ENCODE assay signal across 8 cellular contexts in the genomic region with DNA sequence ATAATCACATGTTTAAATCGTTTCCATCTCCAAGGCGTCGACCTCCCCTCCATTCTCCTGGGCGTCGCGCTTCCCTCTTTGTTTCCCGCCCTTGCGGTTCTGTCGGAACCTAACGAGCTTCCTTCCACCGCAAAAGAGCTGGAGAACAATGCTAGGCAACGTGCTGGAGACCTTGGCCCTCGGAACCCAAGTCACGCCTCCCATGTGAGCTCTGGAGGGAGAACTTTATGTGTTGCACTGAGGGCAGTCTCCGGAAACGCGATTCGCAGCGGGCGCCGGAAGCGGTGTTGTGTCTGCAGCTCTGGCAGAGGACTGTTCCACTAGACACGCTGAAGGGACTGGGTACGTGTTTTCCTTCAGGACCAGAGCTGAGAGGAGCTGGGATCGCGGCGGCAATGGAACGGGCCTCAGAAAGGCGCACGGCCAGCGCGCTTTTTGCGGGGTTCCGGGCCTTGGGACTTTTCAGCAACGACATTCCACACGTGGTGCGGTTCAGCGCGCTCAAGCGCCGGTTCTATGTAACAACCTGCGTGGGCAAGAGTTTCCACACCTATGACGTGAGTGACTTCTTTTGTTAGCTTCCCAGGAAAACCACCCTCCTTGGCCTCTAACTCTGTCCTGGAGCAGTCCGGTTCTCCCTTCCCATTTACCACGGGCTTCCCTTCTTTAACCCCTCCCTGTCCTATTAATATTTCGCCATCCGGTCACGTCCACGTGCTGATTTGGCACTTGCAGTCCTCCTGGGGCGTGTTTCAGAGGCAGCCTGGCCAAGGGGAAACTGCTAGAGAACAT. TPM values are rescaled to one million over a fixed set of nuclear protein-coding genes. Genes with fewer than 3 reads are reported as not detected.
A peak's percentile ranks its signal among the peaks of the same experiment; 100 is the strongest.
DNase-seq lines count a peak whose midpoint lies in the region; ATAC-seq and TF ChIP-seq lines count a peak whose summit lies in the region.

A gene (plus strand): TSS at position 287 of the 792 bp plus-strand sequence. CDS start 109 bp downstream, at position 396.

- TF ChIP-seq CTCF in CD14-positive monocyte (IDR thresholded peaks at IDR 0.05): no peak

- peaks cover 0 to 4% (median 0%) of the 10 kb centered on the region in 7 donors for H3K9me3 Mint-ChIP-seq in CD14-positive monocyte

- ATAC-seq in GM19397 (IDR thresholded peaks at IDR 0.05; ENCODE audit: unreplicated experiment) (peak; percentile 93), HG03565 (IDR thresholded peaks at IDR 0.05; ENCODE audit: unreplicated experiment) (peak; percentile 86), left lobe of liver (peak; percentile 99)

- peaks cover 10 to 12% of the 10 kb centered on the region in 2 donors for H3K36me3 Mint-ChIP-seq in CD14-positive monocyte

- intact Hi-C loops in CD14-positive monocyte (cut with micrococcal nuclease): loop anchor here in 1 of 2 donors (10.0 kb wide), 2 partner anchors 357 to 1073 kb away; a partner anchor contains a TSS

- peak within 1 kb of the TSS; percentile 94 to 98 for H3K4me3 Mint-ChIP-seq in CD14-positive monocyte

- peaks cover 26% of the 10 kb centered on the region for H3K4me1 Mint-ChIP-seq in CD14-positive monocyte

- H3K27me3 Mint-ChIP-seq in CD14-positive monocyte (ENCODE audit: low read depth in 3 of 3): peaks cover 0 to 2% (median 0%) of the 10 kb centered on the region in 3 donors

- peak; percentile 85 for DNase-seq in CD14-positive monocyte (ENCODE audit: low spot score)
- DNase-seq in NCI-H748 treated with DMSO at 0.1 percent for 48 hours (lab: John Stamatoyannopoulos, UW): peak; percentile 84
- DNase-seq in activated CD4-positive, alpha-beta T cell treated with anti-CD3 and anti-CD28 coated beads, Interleukin-2, amount 50 U/mL, for 24 hours (ENCODE audit: low read depth in 1 of 2, low spot score in 1 of 2): peak; percentile 82 to 90
- peak; percentile 96 for DNase-seq in dermis blood vessel endothelial cell
- DNase-seq in left lobe of liver (ENCODE audit: low spot score): peak; percentile 92
- peak; percentile 89 to 91 for DNase-seq in stimulated activated CD4-positive, alpha-beta T cell treated with anti-CD3 and anti-CD28 coated beads, Interleukin-2, amount 100 ng/mL, for 24 hours

- peak within 1 kb of the TSS; percentile 92 to 98 (median 96) for H3K27ac Mint-ChIP-seq in CD14-positive monocyte

RNA-seq across cellular contexts. Expression of the gene that starts here (rescaled TPM):
- 1 to 10 TPM; 8.2 to 8.7 TPM for polyA plus RNA-seq in CD14-positive monocyte
- total RNA-seq in dermis blood vessel endothelial cell: 58.4 and 64.0 TPM in 2 replicates
- total RNA-seq in left lobe of liver: 12.1 TPM

Comparison
In these comparisons a context has a peak if more than half of its experiments do, and no peak if none do; other contexts are left out.
1. Peak in every context shown above with its lines: DNase-seq and ATAC-seq.